Comparison of ENCODE assay signal across 8 cellular contexts in the genomic region with DNA sequence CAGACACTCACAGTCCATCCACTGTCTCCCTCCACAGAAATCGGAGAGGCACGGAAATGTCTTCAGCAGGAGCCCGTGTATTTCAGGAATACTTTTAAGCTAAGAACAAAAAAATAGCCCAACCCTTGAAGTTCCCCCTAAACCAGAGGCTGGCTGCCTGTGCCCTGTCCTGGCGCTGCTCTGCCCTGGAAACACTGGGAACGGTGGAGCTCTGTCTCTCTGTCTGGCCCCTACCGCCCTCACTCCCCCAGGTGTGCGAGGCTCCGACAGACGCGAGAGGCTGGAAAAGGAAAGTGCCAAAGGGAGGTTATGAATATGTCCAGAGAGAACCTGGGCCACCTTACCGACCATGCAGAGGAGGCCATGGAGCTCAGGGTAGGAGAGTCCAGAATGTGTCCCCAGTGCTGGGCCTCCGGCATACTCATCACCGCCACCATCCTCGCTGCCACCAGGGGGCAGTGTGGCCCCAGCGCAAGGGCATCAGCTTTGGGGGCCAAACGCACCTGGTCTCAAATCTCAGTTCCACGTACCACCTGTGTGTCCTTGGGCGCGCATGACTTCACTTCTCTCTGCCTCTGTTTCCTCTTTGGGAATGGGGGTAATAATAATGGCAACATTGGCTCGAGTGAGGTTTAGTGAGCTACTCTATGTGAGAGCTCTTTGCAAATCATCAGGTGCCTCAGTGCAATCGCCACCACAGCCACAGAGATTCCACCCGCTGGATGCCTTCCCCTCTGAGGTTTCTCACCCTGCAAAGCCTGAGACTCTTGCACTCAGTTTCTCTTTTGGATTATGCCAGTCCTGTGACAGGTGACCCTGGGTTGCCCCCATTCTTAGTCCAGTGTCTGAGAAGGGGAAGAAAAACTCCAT. TPM values are rescaled to one million over a fixed set of nuclear protein-coding genes. Genes with fewer than 3 reads are reported as not detected.
DNase-seq lines count a peak whose midpoint lies in the region; ATAC-seq and TF ChIP-seq lines count a peak whose summit lies in the region.

No MANE protein-coding gene starts in this region.

- H3K4me1 ChIP-seq in OCI-LY7 (ENCODE audit: insufficient read depth, low read length, poor library complexity, severe bottlenecking) (peaks cover 44% of the 10 kb centered on the region), foreskin keratinocyte (peaks cover 9% of the 10 kb centered on the region), ovary (ENCODE audit: insufficient read depth) (no peaks in the 10 kb centered on the region), tibial nerve (peaks cover 0 to 30% (median 4%) of the 10 kb centered on the region in 4 donors)

- no peak overlapping the region for H3K27ac Mint-ChIP-seq in activated T-cell treated with anti-CD3 and anti-CD28 coated beads, Interleukin-2, amount 50 U/mL, for 72 hours

- H3K27me3 Mint-ChIP-seq in activated T-cell treated with anti-CD3 and anti-CD28 coated beads, Interleukin-2, amount 50 U/mL, for 72 hours (ENCODE audit: low read depth): no peaks in the 10 kb centered on the region

- POLR2A ChIA-PET in OCI-LY7 (lab: Charles Lee): interaction anchor here (0.6 to 1.5 kb wide), 7 partner anchors 11 to 211 kb away, joined by 3 to 5 read pairs (median 4); no protein-coding TSS in a partner anchor

- H3K9me3 ChIP-seq in OCI-LY7 (ENCODE audit: low read length): no peaks in the 10 kb centered on the region
- no peaks in the 10 kb centered on the region for H3K9me3 ChIP-seq in ovary
- no peaks in the 10 kb centered on the region for H3K9me3 ChIP-seq in tibial nerve

- ATAC-seq in GM18517 (IDR thresholded peaks at IDR 0.05; ENCODE audit: unreplicated experiment): peak; percentile 61
- peak; percentile 41 to 43 for ATAC-seq in activated T-cell treated with anti-CD3 and anti-CD28 coated beads, Interleukin-2, amount 50 U/mL, for 72 hours (replicated peaks in 1 of 2)
- peak; percentile 43 for ATAC-seq in foreskin keratinocyte

- H3K4me2 ChIP-seq in OCI-LY7 (ENCODE audit: low read length): peak overlapping the region; percentile 77

- no peaks in the 10 kb centered on the region for H3K9me2 ChIP-seq in OCI-LY7 (ENCODE audit: insufficient read depth, low read length)

- peaks cover 12% of the 10 kb centered on the region for H3K27me3 ChIP-seq in foreskin keratinocyte
- no peaks in the 10 kb centered on the region for H3K27me3 ChIP-seq in ovary
- H3K27me3 ChIP-seq in tibial nerve: no peaks in the 10 kb centered on the region

- TF ChIP-seq CTCF in AG10803 (conservative IDR thresholded peaks at IDR 0.05; ENCODE audit: low read length) (peak; percentile 84), OCI-LY7 (conservative IDR thresholded peaks at IDR 0.05; ENCODE audit: low read length) (peak; percentile 96), foreskin keratinocyte (conservative IDR thresholded peaks at IDR 0.05) (peak; percentile 84), ovary (IDR thresholded peaks at IDR 0.05) (peak; percentile 38 to 62 (median 61)), tibial nerve (IDR thresholded peaks at IDR 0.05) (peak; percentile 75 to 94 (median 87))

- H3K9me3 Mint-ChIP-seq in activated T-cell treated with anti-CD3 and anti-CD28 coated beads, Interleukin-2, amount 50 U/mL, for 72 hours: no peaks in the 10 kb centered on the region

- BruUV-seq in OCI-LY7 (replicated peaks; lab: Mats Ljungman, UMichigan): no TSS peak

- TF ChIP-seq EP300 in ovary (IDR thresholded peaks at IDR 0.05) (no peak), tibial nerve (IDR thresholded peaks at IDR 0.05) (no peak)

- H2AFZ ChIP-seq in OCI-LY7 (ENCODE audit: low read length): peak overlapping the region; percentile 38; the same call in 1 of the 2 replicates

- H4K20me1 ChIP-seq in OCI-LY7 (ENCODE audit: insufficient read depth, low read length): no peaks in the 10 kb centered on the region

- TF ChIP-seq POLR2A in ovary (IDR thresholded peaks at IDR 0.05) (no peak), tibial nerve (IDR thresholded peaks at IDR 0.05) (no peak)

- H3K4me3 ChIP-seq in AG10803 (ENCODE audit: low read length) (no peak overlapping the region), OCI-LY7 (ENCODE audit: low read depth, low read length, poor library complexity, severe bottlenecking) (peak overlapping the region; percentile 52), ovary (no peak overlapping the region), tibial nerve (no peak overlapping the region)

- no peaks in the 10 kb centered on the region for H3K36me3 ChIP-seq in OCI-LY7 (ENCODE audit: insufficient read depth, low read length)
- no peaks in the 10 kb centered on the region for H3K36me3 ChIP-seq in ovary
- H3K36me3 ChIP-seq in tibial nerve: no peaks in the 10 kb centered on the region

- 24 to 28% (median 26%) methylated on average over 22 of the region's 22 CpGs for WGBS in ovary, 3 donors
- WGBS in tibial nerve, 2 donors: 36 to 39% methylated on average over 21 to 22 of the region's 22 CpGs

- H3K4me3 Mint-ChIP-seq in activated T-cell treated with anti-CD3 and anti-CD28 coated beads, Interleukin-2, amount 50 U/mL, for 72 hours: no peak overlapping the region

- peak overlapping the region; percentile 53 for H3K27ac ChIP-seq in OCI-LY7 (ENCODE audit: low read depth, low read length, poor library complexity, severe bottlenecking)
- no peak overlapping the region for H3K27ac ChIP-seq in foreskin keratinocyte
- no peak overlapping the region for H3K27ac ChIP-seq in ovary
- no peak overlapping the region for H3K27ac ChIP-seq in tibial nerve

- DNase-seq in AG10803 (ENCODE audit: low read depth): peak; percentile 13
- DNase-seq in OCI-LY7 (ENCODE audit: low spot score): peak; percentile 85
- peak; percentile 77 to 85 for DNase-seq in activated T-cell treated with anti-CD3 and anti-CD28 coated beads, Interleukin-2, amount 50 U/mL, for 72 hours
- DNase-seq in foreskin keratinocyte: peak in 1 of 2 donors; percentile 15
- DNase-seq in ovary: peak in 4 of 5 donors; percentile 41 to 72 (median 54)
- peak; percentile 60 to 76 for DNase-seq in tibial nerve (ENCODE audit: low spot score in 2 of 2)
- DNase-seq in SIG-M5 treated with dmso at 0.1 percent for 504 hours (lab: John Stamatoyannopoulos, UW; ENCODE audit: unreplicated experiment): no peak

- peaks cover 32% of the 10 kb centered on the region for H3K4me1 Mint-ChIP-seq in activated T-cell treated with anti-CD3 and anti-CD28 coated beads, Interleukin-2, amount 50 U/mL, for 72 hours (ENCODE audit: low read depth)

- CTCF ChIA-PET in OCI-LY7 (lab: Charles Lee; ENCODE audit: unreplicated experiment): interaction anchor here (0.6 to 5.2 kb wide), 13 partner anchors 10 to 211 kb away, joined by 3 to 27 read pairs (median 5); partner anchors contain the start of gene SLCO2B1

- no peaks in the 10 kb centered on the region for H3K36me3 Mint-ChIP-seq in activated T-cell treated with anti-CD3 and anti-CD28 coated beads, Interleukin-2, amount 50 U/mL, for 72 hours (ENCODE audit: insufficient read depth in 2 of 2)

- H3K79me2 ChIP-seq in OCI-LY7 (ENCODE audit: insufficient read depth, low read depth, low read length): no peaks in the 10 kb centered on the region

- intact Hi-C loops in OCI-LY7 (cut with micrococcal nuclease; ENCODE audit: unreplicated experiment) (loop anchor here (1.0 to 5.0 kb wide), 5 partner anchors 65 to 211 kb away; no protein-coding TSS in a partner anchor), ovary (cut with DNase I) (loop anchor here (5.0 kb wide), 3 partner anchors 62 to 107 kb away; partner anchors contain the start of gene TPBGL (in 1 of the 4))

RNA-seq across cellular contexts. Expression of gene SLCO2B1, which starts 10.4 kb away (rescaled TPM):
- total RNA-seq in OCI-LY7 (2014; rRNA removed; shearing (Covaris generic)): 0.03 TPM in 1 of 2 replicates, not detected in the other
- total RNA-seq in OCI-LY7 (2022) (not detected in 2 replicates), foreskin keratinocyte (not detected in 2 replicates), ovary (10 to 100 TPM; 12.6 to 79.4 (median 21.8) TPM), tibial nerve (100 to 1,000 TPM in 1 of 4 donors, 10 to 100 TPM in 3; 50.4 to 160 (median 66.3) TPM)
- not detected for total RNA-seq in activated T-cell treated with anti-CD3 and anti-CD28 coated beads, Interleukin-2, amount 50 U/mL, for 72 hours
- polyA plus RNA-seq in foreskin keratinocyte (not detected in 2 replicates), ovary (10 to 100 TPM; 17.6 to 44.4 TPM)

RNA-seq across cellular contexts. Expression of gene OR2AT4, which starts 43.8 kb away (rescaled TPM):
- total RNA-seq in OCI-LY7 (2014; rRNA removed; shearing (Covaris generic)): not detected in 2 replicates
- not detected in 2 replicates for total RNA-seq in OCI-LY7 (2022)
- total RNA-seq in activated T-cell treated with anti-CD3 and anti-CD28 coated beads, Interleukin-2, amount 50 U/mL, for 72 hours: not detected
- total RNA-seq in foreskin keratinocyte: not detected in 2 replicates
- not detected in 2 replicates for polyA plus RNA-seq in foreskin keratinocyte
- not detected for total RNA-seq in ovary
- under 1 TPM in 1 of 2 donors, not detected in 1; 0.02 TPM for polyA plus RNA-seq in ovary
- total RNA-seq in tibial nerve: 1 to 10 TPM in 3 of 4 donors, under 1 TPM in 1; 0.87 to 2.3 (median 1.5) TPM

Comparison
In these comparisons a context has a peak if more than half of its experiments do, and no peak if none do; other contexts are left out.
1. RNA of gene SLCO2B1, which starts 10.4 kb away (total RNA-seq): 50.4 to 160 TPM in tibial nerve and 12.6 to 79.4 TPM in ovary; 0.03 TPM in OCI-LY7, not detected in activated T-cell treated with anti-CD3 and anti-CD28 coated beads, Interleukin-2, amount 50 U/mL, for 72 hours and not detected in foreskin keratinocyte; every median in the first group is over 10 times any median in the second.
2. Peak in every context shown above with its lines, with median percentiles within 50 percentile points of each other: CTCF ChIP-seq and ATAC-seq.